ENCODE assay signal across 30 cellular contexts in genomic region chr1:43931711-43932660, GRCh38. TPM values are rescaled to one million over a fixed set of nuclear protein-coding genes. Genes with fewer than 3 reads are reported as not detected.
DNase-seq lines count a peak whose midpoint lies in the region; ATAC-seq, FAIRE-seq and TF ChIP-seq lines count a peak whose summit lies in the region.
"Had no signal": no experiment of that assay in that cellular context is flagged by ENCODE, and none has a peak within 500 bp of the region (broad histone marks: within the 10 kb centered on the region; RNA-seq: fewer than 3 reads in every experiment).

No MANE protein-coding gene starts in this region.

- RAD21 ChIA-PET in HCT116 (lab: Charles Lee; ENCODE audit: low non-redundant PET in 1 of 2, low total read pairs in 2 of 2, uncharacterized antibody in 2 of 2, unreplicated experiment in 2 of 2): interaction anchor here in 1 of 2 experiments (0.5 to 3.6 kb wide), 2 partner anchors 74 to 167 kb away, joined by 3 to 109 read pairs; no protein-coding TSS in a partner anchor

- H3K4me3 ChIP-seq in HCT116 (replicated peaks in 1 of 2; ENCODE audit: low read depth in 1 of 2, low read length in 2 of 2) (no peak overlapping the region), PC-9 (peak overlapping the region; percentile 90; the same call in 1 of the 2 replicates)
- H3K4me3 ChIP-seq: left lung, right lobe of liver had no signal

- H3K9me3 Mint-ChIP-seq in brain: no peaks in the 10 kb centered on the region
- H3K9me3 Mint-ChIP-seq: mesothelial cell of epicardium; naive thymus-derived CD8-positive, alpha-beta T cell had no signal

- ATAC-seq in HCT116: no peak
- ATAC-seq: left lung; naive thymus-derived CD8-positive, alpha-beta T cell; right lobe of liver had no signal

- no peak for TF ChIP-seq RAD21 in HCT116 (IDR thresholded peaks at IDR 0.05; ENCODE audit: low read depth)

- peak overlapping the region; percentile 80 for H3K9ac ChIP-seq in HCT116 (ENCODE audit: low read length)

- H3K27me3 Mint-ChIP-seq in brain: peaks cover 18% of the 10 kb centered on the region

- H3K9me3 ChIP-seq in HCT116 (ENCODE audit: control insufficient read depth in 1 of 2, insufficient read depth in 1 of 2, low read depth in 1 of 2, low read length in 2 of 2) (no peaks in the 10 kb centered on the region), PC-9 (ENCODE audit: insufficient read depth, low read depth) (peaks cover 2% of the 10 kb centered on the region; the same call in 1 of the 2 replicates)
- H3K9me3 ChIP-seq: left lung, right lobe of liver, thoracic aorta had no signal

- no peak for FAIRE-seq in H54 (lab: Jason Lieb, UNC)
- FAIRE-seq: colon, D721Med had no signal

- peaks cover 30% of the 10 kb centered on the region for H3K4me1 Mint-ChIP-seq in brain

- no peaks in the 10 kb centered on the region for H4K20me1 ChIP-seq in HCT116 (ENCODE audit: insufficient read depth)
- no peaks in the 10 kb centered on the region for H4K20me1 ChIP-seq in PC-9 (ENCODE audit: insufficient read depth)

- POLR2A ChIA-PET in HCT116 (lab: Charles Lee): interaction anchor here (1.5 kb wide), 1 partner anchor 11 kb away, joined by 3 read pairs; no protein-coding TSS in a partner anchor
- POLR2A ChIA-PET in PC-9 (lab: Charles Lee; ENCODE audit: unreplicated experiment): no interaction called here

- peak overlapping the region in 1 of 5 experiments; percentile 76 for H3K4me3 Mint-ChIP-seq in brain

- DNase-seq in HCT116 (ENCODE audit: low read depth, low spot score) (no peak), PC-9 (no peak), retina (peak; percentile 5), H54 (ENCODE audit: insufficient read length, low spot score) (no peak), NCI-H2029 (lab: John Stamatoyannopoulos, UW) (no peak)
- DNase-seq in activated naive CD4-positive, alpha-beta T cell treated with anti-CD3 and anti-CD28 coated beads, Interleukin-2, amount 50 U/mL, for 16 hours: no peak
- DNase-seq: activated CD4-positive, alpha-beta T cell treated with anti-CD3 and anti-CD28 coated beads for 1 hour; activated gamma-delta T cell; activated T-cell treated with anti-CD3 and anti-CD28 coated beads, Interleukin-2, amount 50 U/mL, for 1 hour; effector memory CD4-positive, alpha-beta T cell; foreskin melanocyte; hypothalamus; Karpas-422; left lung; naive thymus-derived CD8-positive, alpha-beta T cell; NCI-H1048; NCI-H187; NCI-H774; OCI-M1; right lobe of liver; SIG-M5; stimulated activated CD4-positive, alpha-beta T cell treated with anti-CD3 and anti-CD28 coated beads, Interleukin-4, amount 100 ng/mL, for 4 hours; stimulated activated naive CD4-positive, alpha-beta T cell treated with Interleukin-2 at 50 U/mL for 16 hours had no signal

- no peak overlapping the region for H2AFZ ChIP-seq in HCT116 (ENCODE audit: low read depth, low read length, poor library complexity, severe bottlenecking)
- H2AFZ ChIP-seq in PC-9: no peak overlapping the region

- TF ChIP-seq POLR2A in HCT116 (IDR thresholded peaks at IDR 0.05; ENCODE audit: borderline replicate concordance, extremely low read depth, insufficient read depth, insufficient read length) (no peak), H54 (IDR thresholded peaks at IDR 0.05; ENCODE audit: low read depth, low read length) (no peak)

- BruUV-seq in HCT116 (replicated peaks; lab: Mats Ljungman, UMichigan) (no TSS peak), PC-9 (replicated peaks; lab: Mats Ljungman, UMichigan) (no TSS peak)

- intact Hi-C loops in HCT116 (cut with micrococcal nuclease): loop anchor here (5.0 kb wide), 3 partner anchors 95 to 405 kb away; no protein-coding TSS in a partner anchor
- intact Hi-C loops in PC-9 (cut with micrococcal nuclease; ENCODE audit: unreplicated experiment): no loop called here

- no peaks in the 10 kb centered on the region for H3K9me2 ChIP-seq in HCT116 (ENCODE audit: insufficient read depth)
- H3K9me2 ChIP-seq in PC-9 (ENCODE audit: insufficient read depth): no peaks in the 10 kb centered on the region

- H3K27ac Mint-ChIP-seq in brain: peak overlapping the region in 3 of 5 experiments; percentile 5 to 32 (median 15)
- H3K27ac Mint-ChIP-seq: mesothelial cell of epicardium had no signal

- H3K4me2 ChIP-seq in HCT116 (ENCODE audit: low read length) (peak overlapping the region; percentile 92), PC-9 (peak overlapping the region; percentile 95)

- H3K36me3 Mint-ChIP-seq in brain: peaks cover 12% of the 10 kb centered on the region

- H3K27ac ChIP-seq in HCT116 (ENCODE audit: low read depth, low read length) (no peak overlapping the region), PC-9 (peak overlapping the region; percentile 84; the same call in 1 of the 2 replicates)
- H3K27ac ChIP-seq: left lung, right lobe of liver, thoracic aorta had no signal

- TF ChIP-seq CTCF in HCT116 (IDR thresholded peaks at IDR 0.05 in 2 of 3, conservative IDR thresholded peaks at IDR 0.05 in 1 of 3; ENCODE audit: borderline replicate concordance in 1 of 3, insufficient read depth in 1 of 3, low read depth in 2 of 3, low read length in 2 of 3) (no peak), PC-9 (conservative IDR thresholded peaks at IDR 0.05) (no peak), brain (conservative IDR thresholded peaks at IDR 0.05) (no peak)

- H3K4me1 ChIP-seq in HCT116 (ENCODE audit: control insufficient read depth in 1 of 2, insufficient read depth in 2 of 2, low read length in 2 of 2) (peaks cover 37 to 86% of the 10 kb centered on the region in 2 experiments), PC-9 (replicated peaks; ENCODE audit: insufficient read depth) (peaks cover 49% of the 10 kb centered on the region)

- no peaks in the 10 kb centered on the region for H3K27me3 ChIP-seq in HCT116 (ENCODE audit: insufficient read depth, low read length)
- no peaks in the 10 kb centered on the region for H3K27me3 ChIP-seq in PC-9 (ENCODE audit: insufficient read depth, low read depth)
- H3K27me3 ChIP-seq: right lobe of liver had no signal

- CTCF ChIA-PET in HCT116 (lab: Charles Lee): interaction anchor here (3.3 to 12.2 kb wide), 3 partner anchors 14 to 402 kb away, joined by 26 to 479 read pairs (median 130); partner anchors contain the start of genes IPO13 and PTPRF
- CTCF ChIA-PET in PC-9 (lab: Charles Lee): interaction anchor here (1.1 to 4.0 kb wide), 3 partner anchors 14 to 167 kb away, joined by 3 to 185 read pairs (median 4); partner anchors contain the start of gene DPH2

- H3K36me3 ChIP-seq in HCT116 (ENCODE audit: control insufficient read depth in 1 of 2, insufficient read depth in 2 of 2, low read length in 2 of 2) (0 out of 4 replicates have a peak, but pooled peaks cover 0 to 4% of the 10 kb centered on the region in 2 experiments), PC-9 (ENCODE audit: low read depth) (no peaks in the 10 kb centered on the region)
- H3K36me3 ChIP-seq: right lobe of liver, thoracic aorta had no signal

- H3K79me2 ChIP-seq in HCT116 (ENCODE audit: insufficient read depth, low read length) (peaks cover 9% of the 10 kb centered on the region; the same call in 1 of the 2 replicates), PC-9 (ENCODE audit: low read depth) (0 out of 2 replicates have a peak, but pooled peaks cover 7% of the 10 kb centered on the region)

- peaks cover 46% of the 10 kb centered on the region; the same call in 1 of the 2 replicates for H3F3A ChIP-seq in PC-9 (ENCODE audit: insufficient read depth, low read depth)

TF ChIP-seq in HCT116, 20 proteins besides CTCF, POLR2A, EP300 and RAD21:
- TF ChIP-seq CBX3 (IDR thresholded peaks at IDR 0.05; ENCODE audit: low read depth) (no peak), FOSL1 (IDR thresholded peaks at IDR 0.05; ENCODE audit: low read depth) (no peak), JUND (IDR thresholded peaks at IDR 0.05) (no peak), EGR1 (IDR thresholded peaks at IDR 0.05; ENCODE audit: low read depth) (no peak), CEBPB (IDR thresholded peaks at IDR 0.05; ENCODE audit: low read depth) (no peak)

RNA-seq across cellular contexts. Expression of gene ARTN, which starts 1.6 kb away (rescaled TPM):
- total RNA-seq in HCT116 (2021; ENCODE audit: unreplicated experiment): 36.4 TPM
- polyA plus RNA-seq in HCT116 (2012): 46.0 and 46.3 TPM in 2 replicates
- total RNA-seq in PC-9 (2021): 17.4 and 33.6 TPM in 2 replicates
- polyA plus RNA-seq in brain (ENCODE audit: insufficient read depth, low read depth, low replicate concordance): 1.2 TPM
- polyA plus RNA-seq: AG04450; CD14-positive monocyte; naive thymus-derived CD8-positive, alpha-beta T cell had no signal

RNA-seq across cellular contexts. Expression of gene IPO13, which starts 14.8 kb away (rescaled TPM):
- total RNA-seq in HCT116 (2021; ENCODE audit: unreplicated experiment): 18.7 TPM
- polyA plus RNA-seq in HCT116 (2012): 16.2 and 18.9 TPM in 2 replicates
- 25.0 and 27.2 TPM in 2 replicates for total RNA-seq in PC-9 (2021)
- 99.2 TPM for polyA plus RNA-seq in brain (ENCODE audit: insufficient read depth, low read depth, low replicate concordance)

RNA-seq across cellular contexts. Expression of gene DPH2, which starts 37.8 kb away (rescaled TPM):
- total RNA-seq in HCT116 (2021; ENCODE audit: unreplicated experiment) (53.2 TPM), PC-9 (2021) (32.8 and 37.8 TPM in 2 replicates)
- 31.5 and 32.2 TPM in 2 replicates for polyA plus RNA-seq in HCT116 (2012)
- polyA plus RNA-seq in brain (ENCODE audit: insufficient read depth, low read depth, low replicate concordance): 27.6 TPM

RNA-seq across cellular contexts. Expression of gene ATP6V0B, which starts 42.8 kb away (rescaled TPM):
- total RNA-seq in HCT116 (2021; ENCODE audit: unreplicated experiment): 122 TPM
- 142 and 154 TPM in 2 replicates for polyA plus RNA-seq in HCT116 (2012)
- 110 and 125 TPM in 2 replicates for total RNA-seq in PC-9 (2021)
- 273 TPM for polyA plus RNA-seq in brain (ENCODE audit: insufficient read depth, low read depth, low replicate concordance)

RNA-seq across cellular contexts. Expression of gene B4GALT2, which starts 47.0 kb away (rescaled TPM):
- total RNA-seq in HCT116 (2021; ENCODE audit: unreplicated experiment) (76.8 TPM), PC-9 (2021) (66.2 and 72.9 TPM in 2 replicates)
- polyA plus RNA-seq in HCT116 (2012): 63.9 and 73.1 TPM in 2 replicates
- polyA plus RNA-seq in brain (ENCODE audit: insufficient read depth, low read depth, low replicate concordance): 91.9 TPM
